7 cellular contexts compared by ENCODE assay signal in genomic region chr17:38870259-38871165, GRCh38. TPM values are rescaled to one million over a fixed set of nuclear protein-coding genes. Genes with fewer than 3 reads are reported as not detected.
DNase-seq lines count a peak whose midpoint lies in the region; ATAC-seq and TF ChIP-seq lines count a peak whose summit lies in the region.

No MANE protein-coding gene starts in this region.

- H3K36me3 ChIP-seq in iPS DF 6.9 (ENCODE audit: control insufficient read depth, insufficient read depth, low read length): no peaks in the 10 kb centered on the region; the same call in 1 of the 2 replicates
- peaks cover 31% of the 10 kb centered on the region for H3K36me3 ChIP-seq in skeletal muscle satellite cell (ENCODE audit: insufficient read depth, low read length)

- no peak for ATAC-seq in HG03571 (IDR thresholded peaks at IDR 0.05; ENCODE audit: unreplicated experiment)

- peak overlapping the region; percentile 99 for H3K4me2 ChIP-seq in skeletal muscle satellite cell (ENCODE audit: low read length)

- no peak for TF ChIP-seq RAD21 in Ishikawa (IDR thresholded peaks at IDR 0.05; ENCODE audit: low read depth)

- H3K9me3 ChIP-seq in iPS DF 6.9 (ENCODE audit: control insufficient read depth, insufficient read depth, low read length) (no peaks in the 10 kb centered on the region), skeletal muscle satellite cell (replicated peaks; ENCODE audit: low read length) (no peaks in the 10 kb centered on the region)

- no peak for TF ChIP-seq CTCF in astrocyte of the cerebellum (IDR thresholded peaks at IDR 0.05; ENCODE audit: low read depth, low read length, missing control alignments)

- H3K27ac ChIP-seq in iPS DF 6.9 (ENCODE audit: low read length): no peak overlapping the region

- H3K4me3 ChIP-seq in astrocyte of the cerebellum (ENCODE audit: low read depth, low read length) (peak overlapping the region; percentile 97), iPS DF 6.9 (ENCODE audit: low read length) (peak overlapping the region; percentile 50; the same call in 1 of the 2 replicates), skeletal muscle satellite cell (ENCODE audit: low read length) (peak overlapping the region; percentile 100)

- peak; percentile 46 for DNase-seq in T1000 (lab: John Stamatoyannopoulos, UW)
- DNase-seq in astrocyte of the cerebellum (ENCODE audit: low read depth): no peak
- DNase-seq in iPS DF 6.9 (ENCODE audit: low read depth, low spot score): no peak

- peak overlapping the region; percentile 98 for H3K9ac ChIP-seq in skeletal muscle satellite cell (ENCODE audit: low read depth, low read length)

- peak; percentile 30 for TF ChIP-seq POLR2A in GM15510 (IDR thresholded peaks at IDR 0.05; ENCODE audit: borderline replicate concordance, extremely low read depth, insufficient read length)

- H3K4me1 ChIP-seq in iPS DF 6.9 (ENCODE audit: control insufficient read depth, insufficient read depth, low read length) (peaks cover 7% of the 10 kb centered on the region; the same call in 1 of the 2 replicates), skeletal muscle satellite cell (ENCODE audit: control insufficient read depth, insufficient read depth, low read length) (peaks cover 52% of the 10 kb centered on the region)

- no peaks in the 10 kb centered on the region for H3K27me3 ChIP-seq in iPS DF 6.9 (ENCODE audit: control insufficient read depth, insufficient read depth, low read length)
- no peaks in the 10 kb centered on the region for H3K27me3 ChIP-seq in skeletal muscle satellite cell (ENCODE audit: control insufficient read depth, insufficient read depth, low read length)

- no peak for TF ChIP-seq EP300 in Ishikawa (IDR thresholded peaks at IDR 0.05; ENCODE audit: borderline replicate concordance)

- WGBS in iPS DF 6.9 (ENCODE audit: insufficient coverage, insufficient read length): no CpG with 5 or more reads among the region's 56 CpGs

- in situ Hi-C loops in astrocyte of the cerebellum (cut with HindIII; ENCODE audit: low sequenced_read_pairs): no loop called here

TF ChIP-seq in Ishikawa, 13 proteins besides CTCF, POLR2A, EP300 and RAD21:
- peak; percentile 12; the same call in 1 of the 2 replicates for TF ChIP-seq MAX (IDR thresholded peaks at IDR 0.05)
- no peak for TF ChIP-seq FOXM1 (IDR thresholded peaks at IDR 0.05; ENCODE audit: borderline replicate concordance, low read depth)
- no peak for TF ChIP-seq CEBPB (IDR thresholded peaks at IDR 0.05)
- TF ChIP-seq TCF12 (IDR thresholded peaks at IDR 0.05; ENCODE audit: low read depth): 0 out of 2 replicates have a peak, but pooled peaks have one; percentile 0
- TF ChIP-seq TAF1 (IDR thresholded peaks at IDR 0.05; ENCODE audit: low read depth): peak; percentile 26; the same call in 1 of the 2 replicates
- TF ChIP-seq ZBTB7A (IDR thresholded peaks at IDR 0.05; ENCODE audit: low read depth): peak; percentile 48; the same call in 1 of the 2 replicates
- TF ChIP-seq USF1 (IDR thresholded peaks at IDR 0.05): no peak

RNA-seq across cellular contexts. Expression of gene LASP1, which starts 0.7 kb away (rescaled TPM):
- 172 and 203 TPM in 2 replicates for total RNA-seq in skeletal muscle satellite cell (2012; rRNA removed)

RNA-seq across cellular contexts. Expression of gene RPL23, which starts 17.0 kb away (rescaled TPM):
- total RNA-seq in skeletal muscle satellite cell (2012; rRNA removed): 1,089 and 1,655 TPM in 2 replicates

RNA-seq across cellular contexts. Expression of gene CWC25, which starts 45.4 kb away (rescaled TPM):
- total RNA-seq in skeletal muscle satellite cell (2012; rRNA removed): 7.9 TPM in 2 replicates

Comparison
In these comparisons a context has a peak if more than half of its experiments do, and no peak if none do; other contexts are left out.
1. H3K4me3 ChIP-seq: peak in every context shown above with its lines; median percentile 100 in skeletal muscle satellite cell; 97 in astrocyte of the cerebellum; 50 in iPS DF 6.9.